ENCODE assay signal across 8 cellular contexts in the genomic region with DNA sequence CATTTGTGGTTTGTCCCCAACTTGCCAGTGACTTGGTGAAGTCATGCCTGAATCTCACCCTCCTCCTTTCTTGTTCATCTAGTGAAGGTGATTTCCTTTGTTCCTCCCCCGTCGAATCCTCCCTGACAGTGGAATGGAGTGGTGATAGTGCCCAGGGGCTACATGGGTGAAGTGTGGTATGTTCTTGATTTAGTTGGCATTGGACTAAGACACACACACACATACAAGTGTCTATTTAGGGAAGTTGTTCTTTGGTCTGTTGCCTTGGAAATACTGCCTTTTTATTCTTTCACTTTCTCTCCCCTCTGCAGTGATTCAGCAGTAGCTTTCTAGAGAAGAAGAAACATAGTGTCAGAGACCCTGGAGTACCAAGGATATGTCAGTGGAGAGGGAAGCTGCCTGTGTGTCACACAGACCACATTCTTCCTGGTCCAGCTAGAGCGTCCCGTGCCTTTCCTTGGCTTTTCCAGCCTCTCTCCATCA. TPM values are rescaled to one million over a fixed set of nuclear protein-coding genes. Genes with fewer than 3 reads are reported as not detected.
DNase-seq lines count a peak whose midpoint lies in the region; FAIRE-seq and TF ChIP-seq lines count a peak whose summit lies in the region.

No MANE protein-coding gene starts in this region.

- H3T11ph ChIP-seq in H9 (ENCODE audit: low read length), result no peak overlapping the region

- H3K27me3 Mint-ChIP-seq in H9 (ENCODE audit: low read depth), result no peaks in the 10 kb centered on the region
- H3K27me3 Mint-ChIP-seq in type B pancreatic cell, result no peaks in the 10 kb centered on the region

- no peak overlapping the region for H2BK12ac ChIP-seq in H9 (ENCODE audit: insufficient read length, low read depth, low read length)

- H3K79me2 ChIP-seq in H9 (ENCODE audit: insufficient read depth, low read length) (peaks cover 3% of the 10 kb centered on the region; the same call in 1 of the 2 replicates), mesendoderm (ENCODE audit: control insufficient read depth, insufficient read depth, low read length) (peaks cover 95% of the 10 kb centered on the region)

- TF ChIP-seq CTCF in H9 (conservative IDR thresholded peaks at IDR 0.05), result no peak
- TF ChIP-seq CTCF in type B pancreatic cell (conservative IDR thresholded peaks at IDR 0.05), result no peak
- no peak for TF ChIP-seq CTCF in D721Med (IDR thresholded peaks at IDR 0.05; ENCODE audit: insufficient read depth, missing control alignments)

- H3K23me2 ChIP-seq in H9 (ENCODE audit: insufficient read length, low read depth, low read length, poor library complexity, severe bottlenecking), result no peaks in the 10 kb centered on the region

- no CpG with 5 or more reads among the region's 4 CpGs for WGBS in H9 (ENCODE audit: extremely low coverage, insufficient read length, low lambda C conversion rate)
- no CpG with 5 or more reads among the region's 4 CpGs for WGBS in mesendoderm (ENCODE audit: extremely low coverage, insufficient coverage, low lambda C conversion rate)

- H3K9ac ChIP-seq in H9 (ENCODE audit: extremely low read depth, insufficient read length, low read length) (no peak overlapping the region), mesendoderm (ENCODE audit: low read length) (no peak overlapping the region)

- H3K27me3 ChIP-seq in H9 (ENCODE audit: insufficient read depth, low read length) (no peaks in the 10 kb centered on the region), mesendoderm (ENCODE audit: insufficient read depth, low read length, poor library complexity) (no peaks in the 10 kb centered on the region)

- H3K4me2 ChIP-seq in H9 (ENCODE audit: insufficient read depth, insufficient read length, low read length) (no peak overlapping the region), mesendoderm (ENCODE audit: low read length) (no peak overlapping the region)

- H3K36me3 Mint-ChIP-seq in H9 (ENCODE audit: insufficient read depth in 1 of 3, low read depth in 3 of 3) (peaks cover 8 to 21% (median 20%) of the 10 kb centered on the region in 3 experiments), type B pancreatic cell (peaks cover 8% of the 10 kb centered on the region)

- peaks cover 80 to 82% of the 10 kb centered on the region in 2 experiments for H3K4me1 Mint-ChIP-seq in H9
- H3K4me1 Mint-ChIP-seq in type B pancreatic cell (ENCODE audit: unreplicated experiment), result peaks cover 47% of the 10 kb centered on the region

- H2BK15ac ChIP-seq in H9 (ENCODE audit: low read depth, low read length) (no peak overlapping the region), mesendoderm (replicated peaks; ENCODE audit: low read depth) (no peak overlapping the region)

- H3K4me1 ChIP-seq in H9 (ENCODE audit: insufficient read depth, low read length) (peaks cover 10% of the 10 kb centered on the region; the same call in 1 of the 2 replicates), mesendoderm (ENCODE audit: control insufficient read depth, low read depth, low read length) (peaks cover 16% of the 10 kb centered on the region)

- H3K4ac ChIP-seq in H9 (ENCODE audit: low read depth, low read length) (no peak overlapping the region), mesendoderm (ENCODE audit: low read depth, low read length) (no peak overlapping the region)

- H2BK120ac ChIP-seq in H9 (ENCODE audit: low read depth, low read length, poor library complexity, severe bottlenecking), result no peak overlapping the region
- no peak overlapping the region for H2BK120ac ChIP-seq in mesendoderm (ENCODE audit: low read depth, low read length)

- H3K9me3 ChIP-seq in H9 (ENCODE audit: control insufficient read depth, low read depth, low read length), result no peaks in the 10 kb centered on the region

- no peak overlapping the region for H3K4me3 ChIP-seq in mesendoderm (ENCODE audit: low read length)

- H3K9me3 Mint-ChIP-seq in H9 (no peaks in the 10 kb centered on the region), type B pancreatic cell (no peaks in the 10 kb centered on the region)

- H3K14ac ChIP-seq in H9 (ENCODE audit: insufficient read depth, low read length), result no peak overlapping the region

- H2AFZ ChIP-seq in H9 (ENCODE audit: low read length), result no peak overlapping the region

- H4K8ac ChIP-seq in H9 (replicated peaks; ENCODE audit: insufficient read length, low read depth, low read length) (no peak overlapping the region), mesendoderm (ENCODE audit: low read depth, low read length) (no peak overlapping the region)

- H4K91ac ChIP-seq in H9 (ENCODE audit: insufficient read length, low read depth, low read length), result no peak overlapping the region

- H2BK20ac ChIP-seq in H9 (ENCODE audit: low read depth, low read length, poor library complexity, severe bottlenecking), result no peak overlapping the region

- DNase-seq in GM12891 (ENCODE audit: insufficient read length, low spot score) (no peak), H9 (no peak), RPMI7951 (ENCODE audit: low read depth) (peak; percentile 64), fibroblast of peridontal ligament (ENCODE audit: extremely low read depth) (peak; percentile 57), type B pancreatic cell (ENCODE audit: extremely low spot score, unreplicated experiment) (peak; percentile 11), mesendoderm (no peak), D721Med (ENCODE audit: insufficient read length, low spot score) (no peak), nucleus accumbens (lab: John Stamatoyannopoulos, UW) (no peak)

- no peak overlapping the region for H4K5ac ChIP-seq in H9 (ENCODE audit: insufficient read length, low read depth, low read length)
- H4K5ac ChIP-seq in mesendoderm (ENCODE audit: low read length), result no peak overlapping the region

- H3K4me3 Mint-ChIP-seq in H9 (no peak overlapping the region), type B pancreatic cell (peak overlapping the region; percentile 17)

- no peak overlapping the region for H3K18ac ChIP-seq in H9 (ENCODE audit: insufficient read length, low read depth, low read length)
- H3K18ac ChIP-seq in mesendoderm (ENCODE audit: low read length), result no peak overlapping the region

- H2BK5ac ChIP-seq in H9 (ENCODE audit: insufficient read length, low read length), result no peak overlapping the region
- H2BK5ac ChIP-seq in mesendoderm (ENCODE audit: low read length), result no peak overlapping the region

- no peaks in the 10 kb centered on the region for H4K20me1 ChIP-seq in H9 (ENCODE audit: control insufficient read depth, insufficient read depth, insufficient read length)

- H3K56ac ChIP-seq in H9 (ENCODE audit: insufficient read length, low read depth, low read length), result no peak overlapping the region
- no peak overlapping the region for H3K56ac ChIP-seq in mesendoderm (ENCODE audit: low read length)

- peak; percentile 78 for FAIRE-seq in GM12891 (lab: Jason Lieb, UNC)
- no peak for FAIRE-seq in D721Med (lab: Jason Lieb, UNC)

- H3K27ac Mint-ChIP-seq in H9, result peak overlapping the region; percentile 15 to 36 (median 34); a peak in 3 of 7 replicates
- peak overlapping the region; percentile 69 for H3K27ac Mint-ChIP-seq in type B pancreatic cell

- H3K27ac ChIP-seq in H9 (ENCODE audit: insufficient read length, low read depth, low read length) (no peak overlapping the region), mesendoderm (ENCODE audit: low read depth, low read length) (no peak overlapping the region)

- H3K79me1 ChIP-seq in H9 (ENCODE audit: insufficient read depth, low read depth, low read length, poor library complexity, severe bottlenecking) (peaks cover 16% of the 10 kb centered on the region), mesendoderm (ENCODE audit: low read length) (peaks cover 62% of the 10 kb centered on the region)

- H2AK5ac ChIP-seq in H9 (ENCODE audit: insufficient read length, low read length) (no peak overlapping the region), mesendoderm (ENCODE audit: low read length) (no peak overlapping the region)

- H3K23ac ChIP-seq in H9 (ENCODE audit: insufficient read length, low read depth, low read length) (no peak overlapping the region), mesendoderm (ENCODE audit: low read length) (no peak overlapping the region)

- no peaks in the 10 kb centered on the region for H3K36me3 ChIP-seq in mesendoderm (ENCODE audit: control insufficient read depth, insufficient read depth, low read length)

- TF ChIP-seq POLR2A in GM12891 (IDR thresholded peaks at IDR 0.05; ENCODE audit: low read depth, low read length), result 0 out of 2 replicates have a peak, but pooled peaks have one; percentile 35

TF ChIP-seq in GM12891, 5 proteins besides CTCF, POLR2A, EP300 and RAD21:
- TF ChIP-seq POU2F2 (IDR thresholded peaks at IDR 0.05; ENCODE audit: low read depth, low read length), result no peak
- TF ChIP-seq SPI1 (IDR thresholded peaks at IDR 0.05; ENCODE audit: low read depth, low read length), result peak; percentile 38; the same call in 1 of the 2 replicates
TF ChIP-seq in GM12891: peak in this region for 1.

RNA-seq across cellular contexts. Expression of gene INPP4A, which starts 10.9 kb away (rescaled TPM):
- 16.5 TPM for polyA plus RNA-seq in GM12891 (2012; ENCODE audit: low read depth, missing spikeins)
- 55.2 and 55.3 TPM in 2 replicates for total RNA-seq in H9 (2021)
- total RNA-seq in RPMI7951 (2014; rRNA removed; shearing (Covaris generic)), result 9.9 and 12.5 TPM in 2 replicates
- 29.5 and 37.6 TPM in 2 replicates for total RNA-seq in type B pancreatic cell (ENCODE audit: low replicate concordance)
- 11.4 TPM for polyA plus RNA-seq in mesendoderm (2013, experiment 1 of 2)
- polyA plus RNA-seq in mesendoderm (2013, experiment 2 of 2), result 10.8 TPM

Comparison
In these comparisons a context has a peak if more than half of its experiments do, and no peak if none do; other contexts are left out.
1. DNase-seq: peak in RPMI7951 (single experiment), fibroblast of peridontal ligament (single experiment) and type B pancreatic cell (single experiment); none in GM12891 (single experiment), H9 (single experiment), mesendoderm (single experiment), D721Med (single experiment) and nucleus accumbens (0 of 56).